ENCODE assay signal across 33 cellular contexts in genomic region chr18:6009751-6010150, GRCh38.
DNase-seq lines count a peak whose midpoint lies in the region; ATAC-seq and TF ChIP-seq lines count a peak whose summit lies in the region.
"Had no signal": no experiment of that assay in that cellular context is flagged by ENCODE, and none has a peak within 500 bp of the region (broad histone marks: within the 10 kb centered on the region; RNA-seq: fewer than 3 reads in every experiment).

No MANE protein-coding gene starts in this region.

- DNase-seq in COLO829 (ENCODE audit: low spot score) (peak; percentile 54), PC-3 (peak; percentile 77), brain microvascular endothelial cell (no peak), foreskin melanocyte (peak; percentile 29), NCI-H2227 (lab: John Stamatoyannopoulos, UW; ENCODE audit: unreplicated experiment) (no peak), iPS-NIHi7 (ENCODE audit: extremely low spot score) (no peak), T-helper 17 cell (no peak)
- DNase-seq: ACHN; activated CD4-positive, alpha-beta T cell treated with anti-CD3 and anti-CD28 coated beads, Interleukin-2, amount 50 U/mL, for 48 hours; activated CD4-positive, CD25-positive, alpha-beta regulatory T cell treated with anti-CD3 and anti-CD28 coated beads, Interleukin-2, amount 50 U/mL, for 72 hours; activated naive CD4-positive, alpha-beta T cell treated with anti-CD3 and anti-CD28 coated beads for 36 hours; amygdala; CD8-positive, alpha-beta memory T cell; DMS 273 treated with DMSO at 0.1 percent for 48 hours; effector memory CD4-positive, alpha-beta T cell; gastrocnemius medialis; Kasumi-1; lower lobe of right lung; MV-4-11; NCI-H1436; NCI-H446 treated with DMSO at 0.1 percent for 48 hours; occipital lobe; psoas muscle; stimulated activated CD4-positive, alpha-beta T cell treated with anti-CD3 and anti-CD28 coated beads, Interleukin-4, amount 100 ng/mL, for 1 hour; thyroid gland had no signal

- POLR2A ChIA-PET in PC-3 (lab: Charles Lee; ENCODE audit: unreplicated experiment), result interaction anchor here (0.6 kb wide), 1 partner anchor 12 kb away, joined by 4 read pairs; no protein-coding TSS in a partner anchor

- H3K27me3 Mint-ChIP-seq in T-helper 17 cell, result no peaks in the 10 kb centered on the region
- H3K27me3 Mint-ChIP-seq: CD8-positive, alpha-beta memory T cell; natural killer cell treated with Interleukin-12 subunit alpha and Interleukin-12 subunit beta and Interleukin-15 and Interleukin-18, amount 100 ng/mL, for 72 hours had no signal

- no peaks in the 10 kb centered on the region for H3F3A ChIP-seq in PC-3 (ENCODE audit: low read length, unreplicated experiment)

- H3K9me3 ChIP-seq in PC-3 (ENCODE audit: low read length) (no peaks in the 10 kb centered on the region), T-helper 17 cell (ENCODE audit: control insufficient read depth, low read length, poor library complexity, severe bottlenecking) (no peaks in the 10 kb centered on the region)
- H3K9me3 ChIP-seq: gastrocnemius medialis, HAP-1, lower lobe of right lung, psoas muscle, thyroid gland, vagina had no signal

- peak overlapping the region; percentile 40; the same call in 1 of the 2 replicates for H3K4me3 ChIP-seq in PC-3 (ENCODE audit: low read length)
- no peak overlapping the region for H3K4me3 ChIP-seq in brain microvascular endothelial cell (ENCODE audit: low read depth, low read length)
- H3K4me3 ChIP-seq: coronary artery, gastrocnemius medialis, HAP-1, lower lobe of right lung, psoas muscle, thyroid gland, vagina had no signal

- CTCF ChIA-PET in PC-3 (lab: Charles Lee), result no interaction called here

- H3K79me2 ChIP-seq in PC-3 (ENCODE audit: low read length), result no peaks in the 10 kb centered on the region

- TF ChIP-seq CTCF in PC-3 (conservative IDR thresholded peaks at IDR 0.05; ENCODE audit: low read depth, low read length), result no peak
- no peak for TF ChIP-seq CTCF in brain microvascular endothelial cell (IDR thresholded peaks at IDR 0.05; ENCODE audit: low read depth, low read length, missing control alignments)

- H3K4me1 Mint-ChIP-seq in T-helper 17 cell, result no peaks in the 10 kb centered on the region

- peak; percentile 90 for ATAC-seq in PC-3
- no peak for ATAC-seq in GM19035 (IDR thresholded peaks at IDR 0.05; ENCODE audit: unreplicated experiment)
- ATAC-seq in T-helper 17 cell, result no peak
- ATAC-seq: gastrocnemius medialis; HepG2; natural killer cell treated with Interleukin-12 subunit alpha and Interleukin-12 subunit beta and Interleukin-15 and Interleukin-18, amount 100 ng/mL, for 72 hours; psoas muscle; sciatic nerve had no signal

- TSS peak; percentile 40 for BruUV-seq in PC-3 (replicated peaks; lab: Mats Ljungman, UMichigan)

- peaks cover 20% of the 10 kb centered on the region for H3K4me1 ChIP-seq in PC-3 (ENCODE audit: insufficient read depth, low read length)
- H3K4me1 ChIP-seq: gastrocnemius medialis, HAP-1, lower lobe of right lung, psoas muscle, thyroid gland, vagina had no signal

- H3K27ac ChIP-seq in PC-3 (ENCODE audit: low read length) (peak overlapping the region; percentile 76), brain microvascular endothelial cell (peak overlapping the region; percentile 56)
- H3K27ac ChIP-seq: coronary artery, gastrocnemius medialis, lower lobe of right lung, psoas muscle, RWPE1, thyroid gland, vagina had no signal

- H3K9ac ChIP-seq in PC-3 (ENCODE audit: low read length), result peak overlapping the region; percentile 41; the same call in 1 of the 2 replicates

- no peaks in the 10 kb centered on the region for H3K27me3 ChIP-seq in PC-3 (ENCODE audit: low read length)
- H3K27me3 ChIP-seq in brain microvascular endothelial cell (replicated peaks), result no peaks in the 10 kb centered on the region
- H3K27me3 ChIP-seq: gastrocnemius medialis, thyroid gland, vagina had no signal

- H3K4me3 Mint-ChIP-seq in T-helper 17 cell, result no peak overlapping the region
- H3K4me3 Mint-ChIP-seq: activated naive CD4-positive, alpha-beta T cell treated with anti-CD3 and anti-CD28 coated beads for 36 hours; CD8-positive, alpha-beta memory T cell; natural killer cell treated with Interleukin-12 subunit alpha and Interleukin-12 subunit beta and Interleukin-15 and Interleukin-18, amount 100 ng/mL, for 72 hours had no signal

- intact Hi-C loops in PC-3 (cut with micrococcal nuclease), result loop anchor here (1.0 to 10.0 kb wide), 3 partner anchors 45 to 205 kb away; no protein-coding TSS in a partner anchor

- H3K27ac Mint-ChIP-seq in T-helper 17 cell, result no peak overlapping the region
- H3K27ac Mint-ChIP-seq: activated naive CD4-positive, alpha-beta T cell treated with anti-CD3 and anti-CD28 coated beads for 36 hours; CD8-positive, alpha-beta memory T cell; natural killer cell treated with Interleukin-12 subunit alpha and Interleukin-12 subunit beta and Interleukin-15 and Interleukin-18, amount 100 ng/mL, for 72 hours had no signal

- no peaks in the 10 kb centered on the region for H4K20me1 ChIP-seq in PC-3 (ENCODE audit: low read length)

- in situ Hi-C loops in brain microvascular endothelial cell (cut with HindIII; ENCODE audit: low pct_ligation_motif_present, low sequenced_read_pairs), result no loop called here

- peak overlapping the region; percentile 75 for H3K4me2 ChIP-seq in PC-3 (ENCODE audit: low read length)

- H3K36me3 ChIP-seq in PC-3 (ENCODE audit: low read depth, low read length) (no peaks in the 10 kb centered on the region), brain microvascular endothelial cell (replicated peaks) (no peaks in the 10 kb centered on the region)
- H3K36me3 ChIP-seq: gastrocnemius medialis, HAP-1, lower lobe of right lung, thyroid gland, vagina had no signal

- H3K36me3 Mint-ChIP-seq in T-helper 17 cell (ENCODE audit: low read depth), result no peaks in the 10 kb centered on the region
- H3K36me3 Mint-ChIP-seq: CD8-positive, alpha-beta memory T cell had no signal

- no peak overlapping the region for H2AFZ ChIP-seq in PC-3 (ENCODE audit: low read length)

- no peaks in the 10 kb centered on the region for H3K9me2 ChIP-seq in PC-3 (replicated peaks; ENCODE audit: low read length)

Comparison
In these comparisons a context has a peak if more than half of its experiments do, and no peak if none do; other contexts are left out.
1. DNase-seq: peak in COLO829 (single experiment), PC-3 (single experiment) and foreskin melanocyte (single experiment); none in brain microvascular endothelial cell (single experiment), NCI-H2227 (single experiment), iPS-NIHi7 (single experiment) and T-helper 17 cell (0 of 3).